22 cellular contexts compared by ENCODE assay signal in genomic region chr17:75891605-75892555, GRCh38. TPM values are rescaled to one million over a fixed set of nuclear protein-coding genes. Genes with fewer than 3 reads are reported as not detected.
DNase-seq lines count a peak whose midpoint lies in the region; ATAC-seq and TF ChIP-seq lines count a peak whose summit lies in the region.
"Had no signal": no experiment of that assay in that cellular context is flagged by ENCODE, and none has a peak within 500 bp of the region (broad histone marks: within the 10 kb centered on the region; RNA-seq: fewer than 3 reads in every experiment).

No MANE protein-coding gene starts in this region.

- no peak overlapping the region for H3K9ac ChIP-seq in endodermal cell (ENCODE audit: extremely low read depth, low read length, poor library complexity, severe bottlenecking)

- 89% methylated on average over 13 to 32 of the region's 32 CpGs for WGBS in endodermal cell (ENCODE audit: insufficient coverage in 1 of 2, insufficient read length in 1 of 2), 2 experiments
- 73 to 80% (median 75%) methylated on average over 30 to 32 of the region's 32 CpGs for WGBS in psoas muscle, 3 donors

- no peaks in the 10 kb centered on the region for H3K9me3 Mint-ChIP-seq in endodermal cell
- no peaks in the 10 kb centered on the region for H3K9me3 Mint-ChIP-seq in HFFc6
- H3K9me3 Mint-ChIP-seq: activated naive CD8-positive, alpha-beta T cell treated with anti-CD3 and anti-CD28 coated beads, Interleukin-2, amount 50 U/mL, for 24 hours; activated T-helper 17 cell treated with anti-CD3 and anti-CD28 coated beads, Interleukin-2, amount 50 U/mL, for 72 hours; CD4-positive, alpha-beta T cell; H9; T-helper 1 cell treated with Interleukin-12 subunit alpha and Interleukin-12 subunit beta and Interleukin-4 antibody, amounts not matched to agents 30 μg/mL and 1 μg/mL, for 36 hours had no signal

- intact Hi-C loops in psoas muscle (cut with DNase I), result loop anchor here in 1 of 2 donors (5.0 kb wide), 1 partner anchor 35 kb away; the partner anchor contains the start of gene WBP2

- peak overlapping the region; percentile 15; the same call in 1 of the 2 replicates for H3K27ac ChIP-seq in VCaP
- H3K27ac ChIP-seq in endodermal cell (ENCODE audit: low read depth, low read length), result no peak overlapping the region
- H3K27ac ChIP-seq in psoas muscle, result peak overlapping the region; percentile 30
- H3K27ac ChIP-seq: esophagus squamous epithelium, lower lobe of right lung, neutrophil had no signal

- no peak for ATAC-seq in psoas muscle
- ATAC-seq: activated naive CD8-positive, alpha-beta T cell treated with anti-CD3 and anti-CD28 coated beads, Interleukin-2, amount 50 U/mL, for 24 hours; activated T-helper 17 cell treated with anti-CD3 and anti-CD28 coated beads, Interleukin-2, amount 50 U/mL, for 72 hours; gastroesophageal sphincter; lower lobe of right lung had no signal

- H3K4me1 Mint-ChIP-seq in endodermal cell (peaks cover 17% of the 10 kb centered on the region), HFFc6 (ENCODE audit: low read depth) (peaks cover 11% of the 10 kb centered on the region)

- TF ChIP-seq CTCF in VCaP (conservative IDR thresholded peaks at IDR 0.05) (no peak), endodermal cell (conservative IDR thresholded peaks at IDR 0.05) (peak; percentile 15), psoas muscle (IDR thresholded peaks at IDR 0.05) (no peak), HFFc6 (IDR thresholded peaks at IDR 0.05) (no peak)

- H3K4me1 ChIP-seq in endodermal cell (ENCODE audit: control insufficient read depth, insufficient read depth, low read length) (peaks cover 7% of the 10 kb centered on the region), psoas muscle (peaks cover 21% of the 10 kb centered on the region)

- peaks cover 18% of the 10 kb centered on the region for H3K36me3 ChIP-seq in endodermal cell (ENCODE audit: control insufficient read depth, insufficient read depth, low read length)
- peaks cover 0 to 46% of the 10 kb centered on the region in 2 donors for H3K36me3 ChIP-seq in psoas muscle (ENCODE audit: insufficient read depth in 1 of 2, low read depth in 1 of 2)
- H3K36me3 ChIP-seq: neutrophil had no signal

- H3K36me3 Mint-ChIP-seq in endodermal cell (ENCODE audit: low read depth) (peaks cover 19% of the 10 kb centered on the region), HFFc6 (ENCODE audit: low read depth) (no peaks in the 10 kb centered on the region)

- no peak overlapping the region for H3K4me3 ChIP-seq in endodermal cell (ENCODE audit: low read length)
- no peak overlapping the region for H3K4me3 ChIP-seq in psoas muscle
- H3K4me3 ChIP-seq: esophagus squamous epithelium, gastroesophageal sphincter, lower lobe of right lung had no signal

- peak; percentile 55 for DNase-seq in endodermal cell
- no peak for DNase-seq in psoas muscle
- DNase-seq in NCI-H1048 (lab: John Stamatoyannopoulos, UW), result no peak
- DNase-seq in HFFc6, result no peak
- DNase-seq in activated gamma-delta T cell treated with Interleukin-2 at 50 U/mL for 16 hours, result no peak
- DNase-seq: activated CD4-positive, alpha-beta T cell treated with anti-CD3 and anti-CD28 coated beads, Interleukin-2, amount 50 U/mL, for 1 hour; activated naive CD8-positive, alpha-beta T cell treated with anti-CD3 and anti-CD28 coated beads, Interleukin-2, amount 50 U/mL, for 24 hours; CD4-positive, alpha-beta T cell; effector memory CD4-positive, alpha-beta T cell; esophagus squamous epithelium; KG1; lower lobe of right lung; NCI-H1436 treated with DMSO at 0.1 percent for 48 hours; NCI-H524; stimulated activated CD4-positive, alpha-beta T cell treated with anti-CD3 and anti-CD28 coated beads, Interleukin-4, amount 100 ng/mL, for 1 hour; stimulated activated naive CD4-positive, alpha-beta T cell treated with Interleukin-2 at 50 U/mL for 16 hours had no signal

- H3K4me3 Mint-ChIP-seq in endodermal cell (no peak overlapping the region), HFFc6 (no peak overlapping the region)
- H3K4me3 Mint-ChIP-seq: activated naive CD8-positive, alpha-beta T cell treated with anti-CD3 and anti-CD28 coated beads, Interleukin-2, amount 50 U/mL, for 24 hours; activated T-helper 17 cell treated with anti-CD3 and anti-CD28 coated beads, Interleukin-2, amount 50 U/mL, for 72 hours; CD4-positive, alpha-beta T cell; H9; T-helper 1 cell treated with Interleukin-12 subunit alpha and Interleukin-12 subunit beta and Interleukin-4 antibody, amounts not matched to agents 30 μg/mL and 1 μg/mL, for 36 hours had no signal

- H3K9me3 ChIP-seq in endodermal cell (ENCODE audit: control insufficient read depth, low read length) (no peaks in the 10 kb centered on the region), psoas muscle (no peaks in the 10 kb centered on the region)
- H3K9me3 ChIP-seq: esophagus squamous epithelium, gastroesophageal sphincter, lower lobe of right lung, neutrophil had no signal

- H3K27me3 Mint-ChIP-seq in endodermal cell (ENCODE audit: insufficient read depth) (no peaks in the 10 kb centered on the region), HFFc6 (ENCODE audit: insufficient read depth) (peaks cover 6% of the 10 kb centered on the region)
- H3K27me3 Mint-ChIP-seq: activated naive CD8-positive, alpha-beta T cell treated with anti-CD3 and anti-CD28 coated beads, Interleukin-2, amount 50 U/mL, for 24 hours; activated T-helper 17 cell treated with anti-CD3 and anti-CD28 coated beads, Interleukin-2, amount 50 U/mL, for 72 hours; CD4-positive, alpha-beta T cell had no signal

- H3K27ac Mint-ChIP-seq in endodermal cell (no peak overlapping the region), HFFc6 (no peak overlapping the region)
- H3K27ac Mint-ChIP-seq: activated naive CD8-positive, alpha-beta T cell treated with anti-CD3 and anti-CD28 coated beads, Interleukin-2, amount 50 U/mL, for 24 hours; activated T-helper 17 cell treated with anti-CD3 and anti-CD28 coated beads, Interleukin-2, amount 50 U/mL, for 72 hours; CD4-positive, alpha-beta T cell; H9; T-helper 1 cell treated with Interleukin-12 subunit alpha and Interleukin-12 subunit beta and Interleukin-4 antibody, amounts not matched to agents 30 μg/mL and 1 μg/mL, for 36 hours had no signal

- no peaks in the 10 kb centered on the region for H3K27me3 ChIP-seq in endodermal cell (ENCODE audit: control insufficient read depth, insufficient read depth, low read length, poor library complexity, severe bottlenecking)
- H3K27me3 ChIP-seq in psoas muscle (ENCODE audit: insufficient read depth in 3 of 3, low read length in 2 of 3), result no peaks in the 10 kb centered on the region
- H3K27me3 ChIP-seq: esophagus squamous epithelium, gastroesophageal sphincter, neutrophil had no signal

RNA-seq across cellular contexts. Expression of gene TRIM65, which starts 4.9 kb away (rescaled TPM):
- 10 to 100 TPM; 27.4 to 35.3 TPM for total RNA-seq in endodermal cell
- polyA plus RNA-seq in endodermal cell (2013, experiment 1 of 2), result 21.3 TPM
- polyA plus RNA-seq in endodermal cell (2013, experiment 2 of 2), result 20.3 TPM
- 10 to 100 TPM in 2 of 4 donors, 1 to 10 TPM in 2; 9.2 to 10.3 (median 9.7) TPM for total RNA-seq in psoas muscle
- polyA plus RNA-seq in psoas muscle, result 10 to 100 TPM in 1 of 3 donors, 1 to 10 TPM in 2; 9.0 to 14.8 (median 9.0) TPM
- total RNA-seq in HFFc6 (2021; fragmentation: NEBNext Ultra II Directional; extraction: Animal tissue kit (Norgen Biotek cat#: 25700)), result 10 to 100 TPM; 10.3 to 12.6 (median 11.0) TPM

RNA-seq across cellular contexts. Expression of gene MRPL38, which starts 12.8 kb away (rescaled TPM):
- total RNA-seq in endodermal cell (100 to 1,000 TPM; 103 to 118 TPM), psoas muscle (100 to 1,000 TPM; 107 to 168 (median 125) TPM)
- polyA plus RNA-seq in endodermal cell (2013, experiment 1 of 2), result 67.6 TPM
- polyA plus RNA-seq in endodermal cell (2013, experiment 2 of 2), result 60.8 TPM
- polyA plus RNA-seq in psoas muscle, result 100 to 1,000 TPM; 104 to 115 (median 107) TPM
- 10 to 100 TPM; 64.9 to 89.8 (median 70.3) TPM for total RNA-seq in HFFc6 (2021; fragmentation: NEBNext Ultra II Directional; extraction: Animal tissue kit (Norgen Biotek cat#: 25700))

RNA-seq across cellular contexts. Expression of gene TRIM47, which starts 13.5 kb away (rescaled TPM):
- total RNA-seq in endodermal cell (1 to 10 TPM; 1.6 to 2.7 TPM), psoas muscle (10 to 100 TPM in 3 of 4 donors, 1 to 10 TPM in 1; 8.9 to 16.0 (median 10.9) TPM)
- 1.4 TPM for polyA plus RNA-seq in endodermal cell (2013, experiment 1 of 2)
- 0.62 TPM for polyA plus RNA-seq in endodermal cell (2013, experiment 2 of 2)
- polyA plus RNA-seq in psoas muscle, result 10 to 100 TPM in 2 of 3 donors, 1 to 10 TPM in 1; 8.4 to 17.1 (median 10.9) TPM
- 1 to 10 TPM; 1.0 to 2.3 (median 1.5) TPM for total RNA-seq in HFFc6 (2021; fragmentation: NEBNext Ultra II Directional; extraction: Animal tissue kit (Norgen Biotek cat#: 25700))

RNA-seq across cellular contexts. Expression of gene WBP2, which starts 36.7 kb away (rescaled TPM):
- 10 to 100 TPM; 74.3 to 82.7 TPM for total RNA-seq in endodermal cell
- polyA plus RNA-seq in endodermal cell (2013, experiment 1 of 2), result 89.2 TPM
- polyA plus RNA-seq in endodermal cell (2013, experiment 2 of 2), result 87.4 TPM
- total RNA-seq in psoas muscle, result 100 to 1,000 TPM; 109 to 278 (median 164) TPM
- polyA plus RNA-seq in psoas muscle, result 100 to 1,000 TPM; 115 to 174 (median 149) TPM
- 10 to 100 TPM; 51.4 to 65.5 (median 59.3) TPM for total RNA-seq in HFFc6 (2021; fragmentation: NEBNext Ultra II Directional; extraction: Animal tissue kit (Norgen Biotek cat#: 25700))

RNA-seq across cellular contexts. Expression of gene UNC13D, which starts 47.7 kb away (rescaled TPM):
- total RNA-seq in endodermal cell (1 to 10 TPM; 6.3 to 6.4 TPM), psoas muscle (10 to 100 TPM in 1 of 4 donors, 1 to 10 TPM in 3; 5.1 to 12.8 (median 7.2) TPM)
- 1.1 TPM for polyA plus RNA-seq in endodermal cell (2013, experiment 1 of 2)
- polyA plus RNA-seq in endodermal cell (2013, experiment 2 of 2), result 2.6 TPM
- 1 to 10 TPM; 1.7 to 3.7 (median 2.2) TPM for polyA plus RNA-seq in psoas muscle
- total RNA-seq in HFFc6 (2021; fragmentation: NEBNext Ultra II Directional; extraction: Animal tissue kit (Norgen Biotek cat#: 25700)), result under 1 TPM; 0.17 to 0.78 (median 0.24) TPM
